24 cellular contexts compared by ENCODE assay signal in genomic region chr9:116539549-116539948, GRCh38.
DNase-seq lines count a peak whose midpoint lies in the region; ATAC-seq, FAIRE-seq and TF ChIP-seq lines count a peak whose summit lies in the region.
"Had no signal": no experiment of that assay in that cellular context is flagged by ENCODE, and none has a peak within 500 bp of the region (broad histone marks: within the 10 kb centered on the region; RNA-seq: fewer than 3 reads in every experiment).

No MANE protein-coding gene starts in this region.

- H3K4me2 ChIP-seq in K562 (ENCODE audit: insufficient read depth, low read length), result no peak overlapping the region
- H3K4me2 ChIP-seq: A549 had no signal

- H3K9me3 ChIP-seq in breast epithelium (no peaks in the 10 kb centered on the region), K562 (replicated peaks; ENCODE audit: control insufficient read depth, insufficient read depth, low read depth, low read length) (no peaks in the 10 kb centered on the region)
- H3K9me3 ChIP-seq: Caco-2 had no signal

- 9% methylated on average over 6 of the region's 6 CpGs for WGBS in K562 (ENCODE audit: insufficient coverage, low coverage, missing lambda C conversion rate)

- no peaks in the 10 kb centered on the region for H4K20me1 ChIP-seq in K562 (replicated peaks; ENCODE audit: control insufficient read depth, insufficient read depth, low read length)
- H4K20me1 ChIP-seq: BLaER1 treated with 17β-estradiol and CSF1 and Interleukin-3, amounts not matched to agents 10 nM and 100 nM had no signal

- H3K4me1 ChIP-seq in breast epithelium (no peaks in the 10 kb centered on the region), K562 (replicated peaks in 1 of 2; ENCODE audit: control insufficient read depth in 2 of 2, insufficient read depth in 2 of 2, low read length in 2 of 2) (no peaks in the 10 kb centered on the region)
- H3K4me1 ChIP-seq: Caco-2 had no signal

- H3K27ac ChIP-seq in breast epithelium (no peak overlapping the region), K562 (ENCODE audit: extremely low read depth, low read depth, low read length) (no peak overlapping the region)
- H3K27ac ChIP-seq: 22Rv1; BLaER1 treated with 17β-estradiol and CSF1 and Interleukin-3, amounts not matched to agents 10 nM and 100 nM; C4-2B had no signal

- TF ChIP-seq RAD21 in K562 (CRISPR knock-in tag; conservative IDR thresholded peaks at IDR 0.05 in 1 of 2, IDR thresholded peaks at IDR 0.05 in 1 of 2), result no peak

- H3K4me3 ChIP-seq in breast epithelium, result no peak overlapping the region
- no peak overlapping the region for H3K4me3 ChIP-seq in K562
- H3K4me3 ChIP-seq: A549; BLaER1 treated with 17β-estradiol and CSF1 and Interleukin-3, amounts not matched to agents 10 nM and 100 nM had no signal

- peaks cover 5% of the 10 kb centered on the region for H3K9me3 Mint-ChIP-seq in MCF 10A (ENCODE audit: unreplicated experiment)
- peaks cover 2 to 21% of the 10 kb centered on the region in 2 donors for H3K9me3 Mint-ChIP-seq in effector memory CD8-positive, alpha-beta T cell

- H3K27ac Mint-ChIP-seq in MCF 10A (ENCODE audit: low read depth, unreplicated experiment), result peak overlapping the region; percentile 55
- no peak overlapping the region for H3K27ac Mint-ChIP-seq in effector memory CD8-positive, alpha-beta T cell
- H3K27ac Mint-ChIP-seq: B cell; CD4-positive, alpha-beta T cell; CD8-positive, alpha-beta T cell had no signal

- TF ChIP-seq EP300 in K562 (IDR thresholded peaks at IDR 0.05; ENCODE audit: low read length), result no peak

- no peak for TF ChIP-seq CTCF in MCF 10A (IDR thresholded peaks at IDR 0.05; ENCODE audit: unreplicated experiment)
- no peak for TF ChIP-seq CTCF in breast epithelium (IDR thresholded peaks at IDR 0.05)
- TF ChIP-seq CTCF in K562 (IDR thresholded peaks at IDR 0.05 in 2 of 3, conservative IDR thresholded peaks at IDR 0.05 in 1 of 3; ENCODE audit: insufficient read depth in 2 of 3, low read depth in 1 of 3, low read length in 3 of 3), result no peak

- no peaks in the 10 kb centered on the region for H3K79me2 ChIP-seq in K562 (ENCODE audit: control insufficient read depth, insufficient read depth, low read length)

- H3K36me3 Mint-ChIP-seq in MCF 10A (ENCODE audit: insufficient read depth, unreplicated experiment), result no peaks in the 10 kb centered on the region
- H3K36me3 Mint-ChIP-seq in effector memory CD8-positive, alpha-beta T cell (ENCODE audit: insufficient read depth), result no peaks in the 10 kb centered on the region

- POLR2A ChIA-PET in MCF 10A (lab: Yijun Ruan, JAX) (interaction anchor here (1.2 kb wide), 1 partner anchor 8 kb away, joined by 4 read pairs; no protein-coding TSS in a partner anchor), K562 (lab: Yijun Ruan, JAX) (no interaction called here)

- H2AFZ ChIP-seq in K562 (ENCODE audit: low read depth, low read length), result no peak overlapping the region

- DNase-seq in MCF 10A (ENCODE audit: unreplicated experiment), result peak; percentile 47
- DNase-seq in breast epithelium (ENCODE audit: low spot score in 2 of 2), result no peak
- peak; percentile 38 for DNase-seq in amniotic epithelial cell (ENCODE audit: low read depth)
- DNase-seq in K562 (ENCODE audit: extremely low read depth in 1 of 4, low spot score in 3 of 4), result no peak
- DNase-seq in iris pigment epithelial cell (ENCODE audit: low read depth), result peak; percentile 39
- DNase-seq in RCC 7860 (ENCODE audit: low spot score), result no peak
- DNase-seq in effector memory CD8-positive, alpha-beta T cell, result no peak
- DNase-seq: AML-193; Caco-2; Calu3; CD4-positive, alpha-beta T cell; CD8-positive, alpha-beta T cell; DMS79 treated with DMSO at 0.1 percent for 48 hours; GF-D8 had no signal

- no peaks in the 10 kb centered on the region for H3K27me3 Mint-ChIP-seq in MCF 10A (ENCODE audit: insufficient read depth, unreplicated experiment)
- H3K27me3 Mint-ChIP-seq in effector memory CD8-positive, alpha-beta T cell, result no peaks in the 10 kb centered on the region
- H3K27me3 Mint-ChIP-seq: CD4-positive, alpha-beta T cell had no signal

- no peaks in the 10 kb centered on the region for H3K36me3 ChIP-seq in breast epithelium
- H3K36me3 ChIP-seq in K562 (ENCODE audit: control insufficient read depth, insufficient read depth, low read length), result no peaks in the 10 kb centered on the region
- H3K36me3 ChIP-seq: BLaER1 treated with 17β-estradiol and CSF1 and Interleukin-3, amounts not matched to agents 10 nM and 100 nM had no signal

- H3K9ac ChIP-seq in K562 (ENCODE audit: insufficient read depth in 1 of 2, low read depth in 2 of 2, low read length in 2 of 2), result no peak overlapping the region
- H3K9ac ChIP-seq: BLaER1 treated with 17β-estradiol and CSF1 and Interleukin-3, amounts not matched to agents 10 nM and 100 nM had no signal

- no TSS peak for BruUV-seq in MCF 10A (replicated peaks; lab: Mats Ljungman, UMichigan)
- no TSS peak for BruUV-seq in K562 (replicated peaks; lab: Mats Ljungman, UMichigan)

- FAIRE-seq in K562 (lab: Jason Lieb, UNC) (no peak), RCC 7860 (lab: Jason Lieb, UNC) (no peak)
- FAIRE-seq: A549, D721Med, G401.6, GM12891, GM19239 had no signal

- no peaks in the 10 kb centered on the region for H3K9me1 ChIP-seq in K562 (ENCODE audit: control insufficient read depth, insufficient read depth, low read length)

- intact Hi-C loops in MCF 10A (cut with micrococcal nuclease) (no loop called here), breast epithelium (cut with DNase I; ENCODE audit: low total_unique reads) (no loop called here), K562 (cut with micrococcal nuclease) (no loop called here)

- ATAC-seq in K562 (no peak), GM21526 (IDR thresholded peaks at IDR 0.05; ENCODE audit: low FRiP score, unreplicated experiment) (no peak)
- no peak for ATAC-seq in effector memory CD8-positive, alpha-beta T cell (replicated peaks)
- ATAC-seq: A549; CD8-positive, alpha-beta T cell had no signal

- no peak overlapping the region for H3K4me3 Mint-ChIP-seq in MCF 10A (ENCODE audit: unreplicated experiment)
- no peak overlapping the region for H3K4me3 Mint-ChIP-seq in effector memory CD8-positive, alpha-beta T cell
- H3K4me3 Mint-ChIP-seq: B cell; CD4-positive, alpha-beta T cell; CD8-positive, alpha-beta T cell had no signal

- CTCF ChIA-PET in MCF 10A (lab: Yijun Ruan, JAX), result interaction anchor here (0.6 kb wide), 1 partner anchor 8 kb away, joined by 4 read pairs; no protein-coding TSS in a partner anchor
- CTCF ChIA-PET in K562 (lab: Yijun Ruan, JAX; ENCODE audit: low intra/inter-chr PET ratio), result no interaction called here

- peaks cover 7% of the 10 kb centered on the region for H3K4me1 Mint-ChIP-seq in MCF 10A (ENCODE audit: insufficient read depth, unreplicated experiment)
- H3K4me1 Mint-ChIP-seq in effector memory CD8-positive, alpha-beta T cell (ENCODE audit: low read depth in 2 of 2), result no peaks in the 10 kb centered on the region
- H3K4me1 Mint-ChIP-seq: B cell had no signal

- H3K27me3 ChIP-seq in breast epithelium (no peaks in the 10 kb centered on the region), K562 (ENCODE audit: control insufficient read depth in 2 of 2, insufficient read depth in 2 of 2, low read length in 2 of 2) (no peaks in the 10 kb centered on the region)
- H3K27me3 ChIP-seq: BLaER1 treated with 17β-estradiol and CSF1 and Interleukin-3, amounts not matched to agents 10 nM and 100 nM had no signal

- TF ChIP-seq POLR2A in breast epithelium (IDR thresholded peaks at IDR 0.05) (no peak), K562 (conservative IDR thresholded peaks at IDR 0.05) (no peak)

- in situ Hi-C loops in K562 (cut with MboI), result no loop called here

TF ChIP-seq in K562, 482 proteins besides CTCF, POLR2A, EP300 and RAD21 (continues in another document):
- TF ChIP-seq RFX7 (CRISPR knock-in tag; IDR thresholded peaks at IDR 0.05) (no peak), CBFB (CRISPR knock-in tag; IDR thresholded peaks at IDR 0.05) (no peak), BCOR (IDR thresholded peaks at IDR 0.05) (no peak), TBP (optimal IDR thresholded peaks at IDR 0.05; ENCODE audit: low read depth, low read length) (no peak), TEAD4 (IDR thresholded peaks at IDR 0.05; ENCODE audit: low read length) (no peak), TEAD4 (CRISPR knock-in tag; IDR thresholded peaks at IDR 0.05; ENCODE audit: borderline replicate concordance) (no peak), L3MBTL2 (IDR thresholded peaks at IDR 0.05) (peak; percentile 41; the same call in 1 of the 2 replicates), KLF6 (CRISPR knock-in tag; IDR thresholded peaks at IDR 0.05; ENCODE audit: borderline replicate concordance) (no peak), SP1 (CRISPR knock-in tag; IDR thresholded peaks at IDR 0.05) (no peak), ZNF408 (CRISPR knock-in tag; IDR thresholded peaks at IDR 0.05; ENCODE audit: low read depth) (no peak), FOSL1 (tag; conservative IDR thresholded peaks at IDR 0.05) (0 out of 2 replicates have a peak, but pooled peaks have one; percentile 23), CSDE1 (IDR thresholded peaks at IDR 0.05) (no peak), SIN3B (IDR thresholded peaks at IDR 0.05; ENCODE audit: low read depth) (no peak), BRCA1 (IDR thresholded peaks at IDR 0.05) (no peak), BRCA1 (CRISPR knock-in tag; IDR thresholded peaks at IDR 0.05) (no peak), TCF7 (IDR thresholded peaks at IDR 0.05; ENCODE audit: borderline replicate concordance) (no peak)
- TF ChIP-seq, protein P1, sequence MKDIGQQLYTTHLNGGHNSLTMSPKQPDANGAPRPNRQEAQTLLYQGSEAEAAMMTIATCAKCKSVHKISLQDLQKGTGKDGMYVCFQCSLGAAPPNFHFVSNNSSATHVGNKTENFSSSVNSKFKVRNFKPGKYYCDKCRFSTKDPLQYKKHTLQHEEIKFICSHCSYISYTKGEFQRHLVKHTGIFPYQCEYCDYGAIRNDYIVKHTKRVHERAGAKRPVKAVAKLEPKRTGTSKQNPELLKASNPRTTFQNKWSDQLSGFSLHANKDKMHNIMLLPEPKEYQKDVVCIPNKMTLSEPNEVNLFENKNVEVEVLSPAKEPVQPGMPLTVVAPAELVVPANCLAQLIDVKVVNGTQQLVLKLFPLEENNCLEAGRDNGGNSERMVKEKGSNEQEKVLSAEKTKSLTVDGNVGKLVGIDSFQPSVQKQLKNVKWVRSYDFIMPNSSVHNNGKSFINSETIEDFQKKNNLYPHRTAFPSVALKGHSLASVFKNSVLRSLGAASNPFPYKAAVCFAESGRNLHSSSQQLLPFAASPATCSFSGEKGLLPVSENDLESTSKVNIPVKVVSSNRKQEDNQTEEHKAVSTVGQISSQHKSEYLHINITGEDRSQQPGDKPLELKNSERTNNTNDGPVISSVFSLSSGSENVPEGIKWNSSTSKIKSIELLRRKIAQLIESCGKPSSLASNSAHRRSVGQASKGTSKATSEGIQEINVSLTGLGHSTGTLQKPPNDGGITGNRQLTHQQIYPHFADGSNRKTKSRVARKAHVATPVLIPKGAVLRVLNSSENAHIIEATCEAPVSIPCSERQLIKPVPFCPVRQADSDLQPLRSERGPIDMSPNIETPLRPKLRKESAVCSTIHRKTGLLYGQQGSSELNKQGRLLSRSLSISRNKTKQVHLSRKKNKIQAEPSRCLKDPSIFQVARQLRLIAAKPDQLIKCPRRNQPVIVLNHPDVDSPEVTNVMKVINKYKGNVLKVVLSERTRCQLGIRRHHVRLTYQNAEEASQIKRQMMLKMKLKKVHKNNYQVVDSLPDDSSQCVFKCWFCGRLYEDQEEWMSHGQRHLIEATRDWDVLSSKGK (CRISPR knock-in tag; IDR thresholded peaks at IDR 0.05), result no peak

Comparison
In these comparisons a context has a peak if more than half of its experiments do, and no peak if none do; other contexts are left out.
1. DNase-seq: peak in MCF 10A (single experiment), amniotic epithelial cell (single experiment) and iris pigment epithelial cell (single experiment); none in breast epithelium (0 of 2), K562 (0 of 4), RCC 7860 (single experiment) and effector memory CD8-positive, alpha-beta T cell (0 of 3).